ENCODE assay signal across 18 cellular contexts in genomic region chr2:96109931-96110511, GRCh38. TPM values are rescaled to one million over a fixed set of nuclear protein-coding genes. Genes with fewer than 3 reads are reported as not detected.
DNase-seq lines count a peak whose midpoint lies in the region; ATAC-seq and TF ChIP-seq lines count a peak whose summit lies in the region.
"Had no signal": no experiment of that assay in that cellular context is flagged by ENCODE, and none has a peak within 500 bp of the region (broad histone marks: within the 10 kb centered on the region; RNA-seq: fewer than 3 reads in every experiment).

No MANE protein-coding gene starts in this region.

- no peaks in the 10 kb centered on the region for H3K4me1 ChIP-seq in lower lobe of right lung
- peaks cover 0 to 36% (median 12%) of the 10 kb centered on the region in 6 donors for H3K4me1 ChIP-seq in spleen

- H3K36me3 Mint-ChIP-seq in WTC11, result peaks cover 3% of the 10 kb centered on the region; the same call in 1 of the 2 replicates
- H3K36me3 Mint-ChIP-seq: CD4-positive, CD25-positive, alpha-beta regulatory T cell had no signal

- H3K9me3 ChIP-seq in lower lobe of right lung (peaks cover 9% of the 10 kb centered on the region), spleen (peaks cover 0 to 15% (median 13%) of the 10 kb centered on the region in 8 donors)

- peaks cover 9% of the 10 kb centered on the region for H3K9me3 Mint-ChIP-seq in WTC11

- H3K27ac Mint-ChIP-seq in WTC11, result no peak overlapping the region

- H3K36me3 ChIP-seq in lower lobe of right lung (no peaks in the 10 kb centered on the region), spleen (no peaks in the 10 kb centered on the region)

- TF ChIP-seq POLR2A in spleen (IDR thresholded peaks at IDR 0.05), result no peak

- H3K4me3 ChIP-seq in lower lobe of right lung (no peak overlapping the region), spleen (no peak overlapping the region)
- H3K4me3 ChIP-seq: GM12878, PC-9 had no signal

- H3K27ac ChIP-seq in lower lobe of right lung, result no peak overlapping the region
- H3K27ac ChIP-seq in spleen, result peak overlapping the region in 1 of 8 donors; percentile 61
- H3K27ac ChIP-seq: PC-9 had no signal

- H3K27me3 ChIP-seq in lower lobe of right lung (ENCODE audit: low read depth) (peaks cover 10% of the 10 kb centered on the region), spleen (replicated peaks in 1 of 7) (peaks cover 0 to 5% (median 0%) of the 10 kb centered on the region in 7 donors)

- POLR2A ChIA-PET in WTC11 (lab: Charles Lee), result no interaction called here

- H3K4me3 Mint-ChIP-seq in WTC11, result no peak overlapping the region
- H3K4me3 Mint-ChIP-seq: CD4-positive, CD25-positive, alpha-beta regulatory T cell had no signal

- intact Hi-C loops in cardiac septum (cut with DNase I) (loop anchor here (10.0 kb wide), 2 partner anchors 45 to 85 kb away; no protein-coding TSS in a partner anchor), Right ventricle myocardium inferior (cut with DNase I) (loop anchor here (5.0 to 10.0 kb wide), 2 partner anchors 38 to 85 kb away; no protein-coding TSS in a partner anchor), lower lobe of right lung (cut with DNase I) (no loop called here), spleen (cut with DNase I; ENCODE audit: low total_unique reads) (no loop called here)

- ATAC-seq in Right ventricle myocardium inferior, result no peak
- ATAC-seq in WTC11, result no peak
- no peak for ATAC-seq in lower lobe of right lung

- CTCF ChIA-PET in WTC11 (lab: Charles Lee), result interaction anchor here (0.7 to 3.2 kb wide), 8 partner anchors 8 to 64 kb away, joined by 3 to 28 read pairs (median 6); partner anchors contain the start of gene ASTL

- peaks cover 3% of the 10 kb centered on the region; the same call in 1 of the 2 replicates for H3K27me3 Mint-ChIP-seq in WTC11 (ENCODE audit: low read depth)

- 86 to 100% (median 94%) methylated on average over 2 to 3 of the region's 3 CpGs for WGBS in spleen, 5 donors

- peaks cover 23% of the 10 kb centered on the region for H3K4me1 Mint-ChIP-seq in WTC11

- DNase-seq in cardiac septum (ENCODE audit: low spot score) (peak; percentile 73), Right ventricle myocardium inferior (ENCODE audit: missing footprints) (no peak), WTC11 (ENCODE audit: low spot score) (peak; percentile 4), lower lobe of right lung (peak; percentile 22), spleen (peak; percentile 72), SK-N-DZ (ENCODE audit: low spot score) (no peak)
- no peak for DNase-seq in stimulated activated CD4-positive, alpha-beta T cell treated with anti-CD3 and anti-CD28 coated beads, Interleukin-4, amount 100 ng/mL, for 24 hours
- DNase-seq: AML-193, Calu3, HCEC 1CT, IMR-90, Kasumi-1, NCI-H187 treated with DMSO at 0.1 percent for 48 hours, NCI-H446, PC-9 had no signal

- TF ChIP-seq CTCF in WTC11 (IDR thresholded peaks at IDR 0.05), result no peak
- TF ChIP-seq CTCF in lower lobe of right lung (IDR thresholded peaks at IDR 0.05), result no peak
- TF ChIP-seq CTCF in spleen (IDR thresholded peaks at IDR 0.05 in 8 of 11, conservative IDR thresholded peaks at IDR 0.05 in 3 of 11), result no peak

TF ChIP-seq in WTC11, 78 proteins besides CTCF, POLR2A, EP300 and RAD21:
- TF ChIP-seq MAX (CRISPR knock-in tag; IDR thresholded peaks at IDR 0.05) (no peak), NR1H2 (CRISPR knock-in tag; IDR thresholded peaks at IDR 0.05) (no peak), KAT7 (CRISPR knock-in tag; IDR thresholded peaks at IDR 0.05; ENCODE audit: borderline replicate concordance) (no peak), USF2 (CRISPR knock-in tag; IDR thresholded peaks at IDR 0.05) (no peak), SOX15 (CRISPR knock-in tag; IDR thresholded peaks at IDR 0.05) (no peak), IRF1 (CRISPR knock-in tag; IDR thresholded peaks at IDR 0.05) (no peak), SP1 (CRISPR knock-in tag; conservative IDR thresholded peaks at IDR 0.05) (no peak)

RNA-seq across cellular contexts. Expression of gene ADRA2B, which starts 6.3 kb away (rescaled TPM):
- 5.5 TPM for total RNA-seq in cardiac septum
- 6.9 TPM for total RNA-seq in Right ventricle myocardium inferior
- 4.7 to 6.3 TPM (median 5.8 TPM) in 3 replicates for total RNA-seq in WTC11 (2021)
- total RNA-seq in lower lobe of right lung, result 0.32 TPM
- total RNA-seq in spleen, result 10 to 100 TPM in 3 of 7 donors, 1 to 10 TPM in 4; 3.1 to 14.2 (median 9.0) TPM
- polyA plus RNA-seq in spleen, result 1 to 10 TPM; 1.8 to 4.2 (median 1.8) TPM
- polyA plus RNA-seq in SK-N-DZ (2014; cell fraction: cytosol; rRNA removed), result not detected in 2 replicates
- polyA plus RNA-seq in SK-N-DZ (2014; cell fraction: nucleus; rRNA removed), result 0.27 and 0.30 TPM in 2 replicates
- total RNA-seq: Calu3, G401, IMR-90 had no signal
- polyA plus RNA-seq: CD4-positive, CD25-positive, alpha-beta regulatory T cell; IMR-90 had no signal

RNA-seq across cellular contexts. Expression of gene ASTL, which starts 28.3 kb away (rescaled TPM):
- not detected for total RNA-seq in cardiac septum
- total RNA-seq in Right ventricle myocardium inferior, result not detected
- total RNA-seq in WTC11 (2021), result 0.69 to 1.4 TPM (median 0.79 TPM) in 3 replicates
- total RNA-seq in lower lobe of right lung, result not detected
- total RNA-seq in spleen, result 1 to 10 TPM in 2 of 7 donors, under 1 TPM in 4, not detected in 1; 0.49 to 2.2 (median 0.72) TPM
- under 1 TPM; 0.24 to 0.33 (median 0.29) TPM for polyA plus RNA-seq in spleen
- not detected in 2 replicates for polyA plus RNA-seq in SK-N-DZ (2014; cell fraction: cytosol; rRNA removed)
- polyA plus RNA-seq in SK-N-DZ (2014; cell fraction: nucleus; rRNA removed), result not detected in 2 replicates
- total RNA-seq: Calu3, IMR-90, PC-9 had no signal
- polyA plus RNA-seq: IMR-90 had no signal

RNA-seq across cellular contexts. Expression of gene DUSP2, which starts 35.2 kb away (rescaled TPM):
- total RNA-seq in cardiac septum (1.3 TPM), Right ventricle myocardium inferior (1.3 TPM), WTC11 (2021) (4.7 to 6.8 TPM (median 5.8 TPM) in 3 replicates), lower lobe of right lung (5.5 TPM), spleen (10 to 100 TPM; 27.2 to 88.0 (median 45.0) TPM)
- 10 to 100 TPM; 24.2 to 60.8 (median 47.6) TPM for polyA plus RNA-seq in spleen
- 4.1 and 8.1 TPM in 2 replicates for polyA plus RNA-seq in SK-N-DZ (2014; cell fraction: cytosol; rRNA removed)
- 40.0 and 55.5 TPM in 2 replicates for polyA plus RNA-seq in SK-N-DZ (2014; cell fraction: nucleus; rRNA removed)

Comparison
In these comparisons a context has a peak if more than half of its experiments do, and no peak if none do; other contexts are left out.
1. DNase-seq: peak in cardiac septum (single experiment), WTC11 (single experiment), lower lobe of right lung (single experiment) and spleen (single experiment); none in Right ventricle myocardium inferior (single experiment), SK-N-DZ (single experiment) and stimulated activated CD4-positive, alpha-beta T cell treated with anti-CD3 and anti-CD28 coated beads, Interleukin-4, amount 100 ng/mL, for 24 hours (single experiment).
2. intact Hi-C loops: an anchor here in cardiac septum (10.0 kb wide) and Right ventricle myocardium inferior (5.0 to 10.0 kb wide); none called in lower lobe of right lung and spleen.